17 cellular contexts compared by ENCODE assay signal in genomic region chr12:49807991-49808580, GRCh38. TPM values are rescaled to one million over a fixed set of nuclear protein-coding genes. Genes with fewer than 3 reads are reported as not detected.
DNase-seq lines count a peak whose midpoint lies in the region; ATAC-seq and TF ChIP-seq lines count a peak whose summit lies in the region.
"Had no signal": no experiment of that assay in that cellular context is flagged by ENCODE, and none has a peak within 500 bp of the region (broad histone marks: within the 10 kb centered on the region; RNA-seq: fewer than 3 reads in every experiment).

No MANE protein-coding gene starts in this region.

- DNase-seq in Right ventricle myocardium inferior (ENCODE audit: missing footprints): peak; percentile 51
- no peak for DNase-seq in left ventricle myocardium superior
- DNase-seq in right cardiac atrium: peak in 1 of 3 donors; percentile 60
- DNase-seq in ovary: no peak
- DNase-seq in upper lobe of right lung: no peak
- no peak for DNase-seq in NCI-H2029 treated with DMSO at 0.1 percent for 48 hours (lab: John Stamatoyannopoulos, UW)
- DNase-seq: 8988T; activated gamma-delta T cell treated with Interleukin-2 at 50 U/mL for 16 hours; CD4-positive, alpha-beta T cell; HFFc6; Karpas-422; NCI-H1417; NCI-H2227 treated with DMSO at 0.1 percent for 48 hours; occipital lobe had no signal

- H3K27ac ChIP-seq in right cardiac atrium (ENCODE audit: low read length) (peak overlapping the region; percentile 73), ovary (peak overlapping the region; percentile 41 to 56), upper lobe of right lung (peak overlapping the region; percentile 81)

- H3K4me1 ChIP-seq in right cardiac atrium (ENCODE audit: control insufficient read depth, insufficient read depth, low read length): peaks cover 28% of the 10 kb centered on the region
- H3K4me1 ChIP-seq in ovary (ENCODE audit: insufficient read depth): peaks cover 18% of the 10 kb centered on the region
- H3K4me1 ChIP-seq in upper lobe of right lung: peaks cover 23% of the 10 kb centered on the region

- intact Hi-C loops in Right ventricle myocardium inferior (cut with DNase I): no loop called here
- intact Hi-C loops in left ventricle myocardium superior (cut with micrococcal nuclease): no loop called here
- intact Hi-C loops in right cardiac atrium (cut with DNase I): no loop called here
- intact Hi-C loops in ovary (cut with DNase I): no loop called here
- intact Hi-C loops in upper lobe of right lung (cut with DNase I): no loop called here

- TF ChIP-seq POLR2A in ovary (IDR thresholded peaks at IDR 0.05): no peak

- no peak overlapping the region for H3K4me3 ChIP-seq in right cardiac atrium (ENCODE audit: low read length)
- no peak overlapping the region for H3K4me3 ChIP-seq in ovary
- H3K4me3 ChIP-seq in upper lobe of right lung: no peak overlapping the region

- TF ChIP-seq CTCF in ovary (IDR thresholded peaks at IDR 0.05): no peak
- TF ChIP-seq CTCF in upper lobe of right lung (IDR thresholded peaks at IDR 0.05): no peak

- no peak for TF ChIP-seq EP300 in ovary (IDR thresholded peaks at IDR 0.05)

- no peaks in the 10 kb centered on the region for H3K9me3 ChIP-seq in right cardiac atrium (ENCODE audit: control insufficient read depth, low read length)
- no peaks in the 10 kb centered on the region for H3K9me3 ChIP-seq in ovary
- no peaks in the 10 kb centered on the region for H3K9me3 ChIP-seq in upper lobe of right lung

- ATAC-seq in Right ventricle myocardium inferior (no peak), left ventricle myocardium superior (no peak), right cardiac atrium (no peak), upper lobe of right lung (no peak), HG02798 (IDR thresholded peaks at IDR 0.05; ENCODE audit: poor library complexity, unreplicated experiment) (no peak), GM21717 (IDR thresholded peaks at IDR 0.05; ENCODE audit: unreplicated experiment) (no peak)
- ATAC-seq: SK-N-SH treated with all-trans-retinoic acid at 6 μM for 48 hours had no signal

- no peaks in the 10 kb centered on the region for H3K27me3 ChIP-seq in right cardiac atrium (ENCODE audit: control insufficient read depth, insufficient read depth)
- no peaks in the 10 kb centered on the region for H3K27me3 ChIP-seq in ovary
- no peaks in the 10 kb centered on the region for H3K27me3 ChIP-seq in upper lobe of right lung

- WGBS in right cardiac atrium: 70% methylated on average over 12 of the region's 12 CpGs
- 79 to 82% (median 82%) methylated on average over 12 of the region's 12 CpGs for WGBS in ovary, 3 donors

- H3K36me3 ChIP-seq in ovary (no peaks in the 10 kb centered on the region), upper lobe of right lung (peaks cover 29% of the 10 kb centered on the region)

RNA-seq across cellular contexts. Expression of gene NCKAP5L, which starts 20.1 kb away (rescaled TPM):
- total RNA-seq in Right ventricle myocardium inferior: 32.7 TPM
- total RNA-seq in left ventricle myocardium superior: 32.3 TPM
- total RNA-seq in right cardiac atrium: 10 to 100 TPM; 20.3 to 23.2 (median 21.1) TPM
- 18.1 TPM for polyA plus RNA-seq in right cardiac atrium
- 10 to 100 TPM; 12.0 to 27.3 (median 22.8) TPM for total RNA-seq in ovary
- polyA plus RNA-seq in ovary: 10 to 100 TPM in 1 of 2 donors, 1 to 10 TPM in 1; 2.5 to 13.8 TPM
- 23.2 TPM for total RNA-seq in upper lobe of right lung

RNA-seq across cellular contexts. Expression of gene BCDIN3D, which starts 34.8 kb away (rescaled TPM):
- total RNA-seq in Right ventricle myocardium inferior (2.6 TPM), left ventricle myocardium superior (2.7 TPM), right cardiac atrium (1 to 10 TPM; 2.9 to 3.6 (median 3.2) TPM), ovary (1 to 10 TPM; 2.8 to 5.9 (median 4.7) TPM), upper lobe of right lung (4.9 TPM)
- polyA plus RNA-seq in right cardiac atrium (2.2 TPM), ovary (1 to 10 TPM; 3.5 to 4.3 TPM)
